16 cellular contexts compared by ENCODE assay signal in genomic region chr15:41790169-41790568, GRCh38. TPM values are rescaled to one million over a fixed set of nuclear protein-coding genes. Genes with fewer than 3 reads are reported as not detected.
DNase-seq lines count a peak whose midpoint lies in the region; ATAC-seq, FAIRE-seq and TF ChIP-seq lines count a peak whose summit lies in the region.
"Had no signal": no experiment of that assay in that cellular context is flagged by ENCODE, and none has a peak within 500 bp of the region (broad histone marks: within the 10 kb centered on the region; RNA-seq: fewer than 3 reads in every experiment).

No MANE protein-coding gene starts in this region.

- CTCF ChIA-PET in A549 (lab: Yijun Ruan, JAX), result interaction anchor here (1.2 kb wide), 1 partner anchor 22 kb away, joined by 3 read pairs; no protein-coding TSS in a partner anchor

- H3F3A ChIP-seq in neural progenitor cell (ENCODE audit: low read depth), result peaks cover 1% of the 10 kb centered on the region

- no peak for FAIRE-seq in A549 (lab: Jason Lieb, UNC)
- FAIRE-seq: endometrium, GM19239 had no signal

- no peak for TF ChIP-seq POLR2A in A549 (IDR thresholded peaks at IDR 0.05; ENCODE audit: low read length)

- no peak overlapping the region for H3K4ac ChIP-seq in neuronal stem cell (ENCODE audit: low read length)

- H3K27ac Mint-ChIP-seq in chondrocyte (ENCODE audit: unreplicated experiment), result peak overlapping the region; percentile 84
- no peak overlapping the region for H3K27ac Mint-ChIP-seq in neural progenitor cell
- H3K27ac Mint-ChIP-seq: memory B cell had no signal

- H3K14ac ChIP-seq in neuronal stem cell (ENCODE audit: low read length), result no peak overlapping the region

- in situ Hi-C loops in GM13977 (cut with MboI; ENCODE audit: low pct_unique_long_range_greater_than_20kb, low sequenced_read_pairs, unreplicated experiment), result no loop called here

- no peak overlapping the region for H4K91ac ChIP-seq in neuronal stem cell (ENCODE audit: low read depth, low read length, poor library complexity)

- H2BK120ac ChIP-seq in neuronal stem cell (ENCODE audit: low read depth, low read length), result no peak overlapping the region

- H3K4me1 ChIP-seq in A549 (peaks cover 11% of the 10 kb centered on the region; the same call in 1 of the 3 replicates), neural progenitor cell (peaks cover 23% of the 10 kb centered on the region), neuronal stem cell (ENCODE audit: control insufficient read depth in 2 of 2, insufficient read depth in 1 of 2, low read depth in 1 of 2, low read length in 2 of 2) (peaks cover 3 to 11% of the 10 kb centered on the region in 2 donors)

- H3K4me3 Mint-ChIP-seq in chondrocyte (ENCODE audit: unreplicated experiment), result no peak overlapping the region
- no peak overlapping the region for H3K4me3 Mint-ChIP-seq in neural progenitor cell
- H3K4me3 Mint-ChIP-seq: memory B cell had no signal

- H3K9me3 ChIP-seq in A549 (no peaks in the 10 kb centered on the region), KOPT-K1 (ENCODE audit: insufficient read depth, low read length, poor library complexity, severe bottlenecking) (no peaks in the 10 kb centered on the region), neural progenitor cell (ENCODE audit: low read depth) (no peaks in the 10 kb centered on the region), MG63 (no peaks in the 10 kb centered on the region), neuronal stem cell (replicated peaks in 1 of 2; ENCODE audit: control insufficient read depth in 2 of 2, insufficient read depth in 1 of 2, low read depth in 1 of 2, low read length in 2 of 2) (no peaks in the 10 kb centered on the region)

- H3K9me3 Mint-ChIP-seq in chondrocyte (ENCODE audit: low read depth), result no peaks in the 10 kb centered on the region
- no peaks in the 10 kb centered on the region for H3K9me3 Mint-ChIP-seq in neural progenitor cell
- H3K9me3 Mint-ChIP-seq: memory B cell had no signal

- H3K79me2 ChIP-seq in neural progenitor cell (ENCODE audit: low read depth), result peaks cover 13% of the 10 kb centered on the region

- H3K27ac ChIP-seq in A549, result no peak overlapping the region
- H3K27ac ChIP-seq in KOPT-K1 (ENCODE audit: low read depth, low read length, poor library complexity, severe bottlenecking), result peak overlapping the region; percentile 73
- H3K27ac ChIP-seq in neural progenitor cell, result peak overlapping the region; percentile 50
- no peak overlapping the region for H3K27ac ChIP-seq in neuronal stem cell (replicated peaks; ENCODE audit: low read length)

- H3K27me3 ChIP-seq in neural progenitor cell (no peaks in the 10 kb centered on the region), MG63 (no peaks in the 10 kb centered on the region), neuronal stem cell (ENCODE audit: control insufficient read depth in 3 of 3, insufficient read depth in 3 of 3, low read depth in 1 of 3, low read length in 3 of 3) (no peaks in the 10 kb centered on the region)
- H3K27me3 ChIP-seq: brain microvascular endothelial cell had no signal

- no peaks in the 10 kb centered on the region for H3K36me3 ChIP-seq in KOPT-K1 (ENCODE audit: insufficient read depth, low read length)
- no peaks in the 10 kb centered on the region for H3K36me3 ChIP-seq in neural progenitor cell
- no peaks in the 10 kb centered on the region for H3K36me3 ChIP-seq in MG63
- no peaks in the 10 kb centered on the region for H3K36me3 ChIP-seq in neuronal stem cell (replicated peaks in 1 of 2; ENCODE audit: control insufficient read depth in 2 of 2, insufficient read depth in 2 of 2, low read length in 2 of 2)
- H3K36me3 ChIP-seq: brain microvascular endothelial cell had no signal

- H3K23ac ChIP-seq in neuronal stem cell (ENCODE audit: low read depth, low read length, poor library complexity), result no peak overlapping the region

- no peaks in the 10 kb centered on the region for H4K20me1 ChIP-seq in neural progenitor cell (ENCODE audit: low read depth)

- no peak overlapping the region for H4K8ac ChIP-seq in neuronal stem cell (ENCODE audit: low read depth, low read length)

- DNase-seq in A549 (ENCODE audit: low read depth in 1 of 2, low spot score in 1 of 2) (no peak), chondrocyte (ENCODE audit: low spot score) (no peak), neural progenitor cell (ENCODE audit: low spot score) (no peak), inferior parietal cortex (ENCODE audit: extremely low spot score) (no peak), MG63 (no peak), GM13977 (ENCODE audit: low spot score) (no peak), neuronal stem cell (ENCODE audit: low spot score) (no peak)
- DNase-seq: activated CD4-positive, alpha-beta T cell treated with anti-CD3 and anti-CD28 coated beads, Interleukin-2, amount 50 U/mL, for 1 hour; activated effector memory CD4-positive, alpha-beta T cell treated with anti-CD3 and anti-CD28 coated beads, Interleukin-2, amount 50 U/mL, for 16 hours; brain microvascular endothelial cell; GOT3; occipital lobe had no signal

- H3K4me3 ChIP-seq in A549, result no peak overlapping the region
- no peak overlapping the region for H3K4me3 ChIP-seq in neural progenitor cell
- no peak overlapping the region for H3K4me3 ChIP-seq in MG63
- no peak overlapping the region for H3K4me3 ChIP-seq in neuronal stem cell (ENCODE audit: low read length in 2 of 2)

- H2AK5ac ChIP-seq in neuronal stem cell (ENCODE audit: low read depth, low read length), result no peak overlapping the region

- no peak for TF ChIP-seq RAD21 in A549 (conservative IDR thresholded peaks at IDR 0.05 in 1 of 2, IDR thresholded peaks at IDR 0.05 in 1 of 2)

- POLR2A ChIA-PET in A549 (lab: Yijun Ruan, JAX), result no interaction called here

- H3K79me1 ChIP-seq in neuronal stem cell (ENCODE audit: low read depth, low read length), result no peaks in the 10 kb centered on the region

- TF ChIP-seq EP300 in A549 (IDR thresholded peaks at IDR 0.05), result no peak

- TF ChIP-seq CTCF in A549 (IDR thresholded peaks at IDR 0.05) (no peak), chondrocyte (IDR thresholded peaks at IDR 0.05) (no peak), neural progenitor cell (IDR thresholded peaks at IDR 0.05) (no peak), GM13977 (IDR thresholded peaks at IDR 0.05; ENCODE audit: extremely low read depth, insufficient read depth, missing control alignments) (no peak)

- H2AFZ ChIP-seq in neural progenitor cell (replicated peaks) (no peak overlapping the region), neuronal stem cell (ENCODE audit: low read length) (no peak overlapping the region)

- H3K36me3 Mint-ChIP-seq in chondrocyte (ENCODE audit: low read depth) (no peaks in the 10 kb centered on the region), neural progenitor cell (peaks cover 3% of the 10 kb centered on the region)

- no peak overlapping the region for H2BK5ac ChIP-seq in neuronal stem cell (ENCODE audit: low read length)

- WGBS in A549 (ENCODE audit: missing lambda C conversion rate), result 96% methylated on average over 3 of the region's 3 CpGs
- WGBS in neuronal stem cell (ENCODE audit: extremely low coverage in 2 of 2, insufficient read length in 2 of 2, insufficient replicate concordance in 1 of 2), 2 donors, result no CpG with 5 or more reads among the region's 3 CpGs

- no peak overlapping the region for H2BK12ac ChIP-seq in neuronal stem cell (ENCODE audit: low read length)

- H3K18ac ChIP-seq in neuronal stem cell (ENCODE audit: low read length), result no peak overlapping the region

- H3K27me3 Mint-ChIP-seq in chondrocyte (ENCODE audit: low read depth) (no peaks in the 10 kb centered on the region), neural progenitor cell (ENCODE audit: insufficient read depth, low read depth) (no peaks in the 10 kb centered on the region)
- H3K27me3 Mint-ChIP-seq: memory B cell had no signal

- H3K4me2 ChIP-seq in A549 (0 out of 3 replicates have a peak overlapping the region, but pooled peaks have one; percentile 22), neural progenitor cell (no peak overlapping the region), neuronal stem cell (ENCODE audit: insufficient read depth, low read length, poor library complexity, severe bottlenecking) (no peak overlapping the region)

- peaks cover 46% of the 10 kb centered on the region for H3K4me1 Mint-ChIP-seq in chondrocyte (ENCODE audit: low read depth)
- H3K4me1 Mint-ChIP-seq in neural progenitor cell, result peaks cover 13% of the 10 kb centered on the region

- no peak overlapping the region for H3K9ac ChIP-seq in neural progenitor cell
- no peak overlapping the region for H3K9ac ChIP-seq in neuronal stem cell (ENCODE audit: low read depth, low read length, poor library complexity)

- no peak for ATAC-seq in A549

- H2BK15ac ChIP-seq in neuronal stem cell (ENCODE audit: low read length), result no peak overlapping the region

RNA-seq across cellular contexts. Expression of gene MAPKBP1, which starts 15.9 kb away (rescaled TPM):
- polyA plus RNA-seq in A549 (2011; rRNA removed), result 2.5 and 4.3 TPM in 2 replicates
- 2.2 and 3.1 TPM in 2 replicates for polyA plus RNA-seq in A549 (2012; cell fraction: cytosol; rRNA removed)
- polyA plus RNA-seq in A549 (2012; cell fraction: nucleus; rRNA removed), result 15.6 and 17.5 TPM in 2 replicates
- 6.1 to 6.2 TPM (median 6.1 TPM) in 3 replicates for polyA plus RNA-seq in A549 (2017; fragmentation: RNase III; extraction: RNeasy Plus Mini Kit Qiagen cat#74134 plus additional on column Dnase treatment)
- 12.4 and 18.0 TPM in 2 replicates for polyA minus RNA-seq in A549 (2011; rRNA and poly(A)+ RNA removed)
- total RNA-seq in chondrocyte, result 24.9 to 36.6 TPM (median 27.2 TPM) in 3 replicates
- 10.1 and 18.4 TPM in 2 replicates for total RNA-seq in neural progenitor cell (ENCODE audit: low replicate concordance)
- 2.5 and 2.9 TPM in 2 replicates for total RNA-seq in MG63 (2014; rRNA removed; shearing (Covaris generic); ENCODE audit: low replicate concordance)
- 9.3 TPM for polyA plus RNA-seq in neuronal stem cell (2013, experiment 1 of 2)
- 8.2 TPM for polyA plus RNA-seq in neuronal stem cell (2013, experiment 2 of 2)

RNA-seq across cellular contexts. Expression of gene JMJD7, which starts 37.7 kb away (rescaled TPM):
- 3.1 and 3.8 TPM in 2 replicates for polyA plus RNA-seq in A549 (2011; rRNA removed)
- 5.7 and 6.1 TPM in 2 replicates for polyA plus RNA-seq in A549 (2012; cell fraction: cytosol; rRNA removed)
- polyA plus RNA-seq in A549 (2012; cell fraction: nucleus; rRNA removed), result 15.8 and 21.4 TPM in 2 replicates
- polyA plus RNA-seq in A549 (2017; fragmentation: RNase III; extraction: RNeasy Plus Mini Kit Qiagen cat#74134 plus additional on column Dnase treatment), result 3.0 to 3.9 TPM (median 3.4 TPM) in 3 replicates
- 1.2 and 3.7 TPM in 2 replicates for polyA minus RNA-seq in A549 (2011; rRNA and poly(A)+ RNA removed)
- 4.9 to 5.4 TPM (median 5.2 TPM) in 3 replicates for total RNA-seq in chondrocyte
- 13.4 and 18.3 TPM in 2 replicates for total RNA-seq in neural progenitor cell (ENCODE audit: low replicate concordance)
- total RNA-seq in MG63 (2014; rRNA removed; shearing (Covaris generic); ENCODE audit: low replicate concordance), result 7.6 TPM in 1 of 2 replicates, not detected in the other
- 14.4 TPM for polyA plus RNA-seq in neuronal stem cell (2013, experiment 1 of 2)
- polyA plus RNA-seq in neuronal stem cell (2013, experiment 2 of 2), result 14.3 TPM

RNA-seq across cellular contexts. Expression of gene PLA2G4B, which starts 48.5 kb away (rescaled TPM):
- polyA plus RNA-seq in A549 (2011; rRNA removed) (1.7 and 2.6 TPM in 2 replicates), A549 (2017; fragmentation: RNase III; extraction: RNeasy Plus Mini Kit Qiagen cat#74134 plus additional on column Dnase treatment) (2.2 to 2.7 TPM (median 2.2 TPM) in 3 replicates)
- polyA plus RNA-seq in A549 (2012; cell fraction: cytosol; rRNA removed), result 2.4 TPM in 2 replicates
- 32.2 and 37.9 TPM in 2 replicates for polyA plus RNA-seq in A549 (2012; cell fraction: nucleus; rRNA removed)
- polyA minus RNA-seq in A549 (2011; rRNA and poly(A)+ RNA removed), result 0.68 and 1.7 TPM in 2 replicates
- total RNA-seq in chondrocyte (2.1 to 3.4 TPM (median 2.9 TPM) in 3 replicates), neural progenitor cell (ENCODE audit: low replicate concordance) (2.0 and 10.1 TPM in 2 replicates)
- total RNA-seq in MG63 (2014; rRNA removed; shearing (Covaris generic); ENCODE audit: low replicate concordance), result 0.20 TPM in 1 of 2 replicates, not detected in the other
- polyA plus RNA-seq in neuronal stem cell (2013, experiment 1 of 2), result 16.5 TPM
- 15.9 TPM for polyA plus RNA-seq in neuronal stem cell (2013, experiment 2 of 2)

Comparison
In these comparisons a context has a peak if more than half of its experiments do, and no peak if none do; other contexts are left out.
1. H3K27ac ChIP-seq: peak in KOPT-K1 (single experiment) and neural progenitor cell (single experiment); none in A549 (0 of 2) and neuronal stem cell (single experiment).